Comparison of ENCODE assay signal across 8 cellular contexts in the genomic region with DNA sequence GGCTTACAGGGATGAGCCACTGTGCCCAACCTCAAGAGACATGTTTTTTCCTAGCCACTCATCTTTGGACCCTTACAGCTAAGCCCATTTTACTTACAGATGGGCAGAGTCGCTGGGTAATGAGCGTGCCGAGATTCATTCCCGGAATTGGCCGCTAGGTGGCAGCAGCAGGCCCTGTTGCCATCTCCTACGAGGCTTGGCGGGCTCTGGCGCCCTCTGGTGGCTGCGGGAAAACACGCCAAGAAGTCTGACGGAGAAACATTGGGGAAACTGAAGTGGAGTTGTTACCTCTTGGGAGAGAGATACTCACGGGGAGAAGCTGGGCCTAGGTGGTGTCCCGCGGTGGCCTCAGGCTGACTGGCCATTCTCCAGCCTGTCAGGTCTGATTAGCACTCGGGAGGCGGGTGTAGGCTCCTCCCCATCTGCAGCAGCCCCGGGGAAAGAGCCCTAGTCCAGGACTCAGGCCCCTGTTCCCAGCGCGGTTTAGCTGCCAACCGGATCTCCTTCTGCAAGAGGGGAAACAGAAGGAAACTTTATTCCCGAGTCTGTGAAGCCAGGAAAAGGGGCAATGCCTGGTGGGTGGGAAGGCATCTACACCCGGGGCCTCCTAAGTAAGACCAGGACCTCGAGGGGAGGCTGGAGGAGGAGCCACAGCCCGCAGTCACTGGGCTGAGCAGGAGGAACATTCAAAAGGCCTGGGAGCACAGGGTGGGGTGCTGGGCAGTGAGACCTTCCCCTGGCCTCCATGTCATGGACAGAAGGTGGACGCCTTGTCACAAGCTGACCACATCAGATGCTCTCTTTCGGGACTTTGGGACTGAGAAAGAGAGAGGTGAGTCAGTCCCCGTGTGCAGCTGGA. TPM values are rescaled to one million over a fixed set of nuclear protein-coding genes. Genes with fewer than 3 reads are reported as not detected.
DNase-seq lines count a peak whose midpoint lies in the region; ATAC-seq and TF ChIP-seq lines count a peak whose summit lies in the region.

No MANE protein-coding gene starts in this region.

- H3K36me3 Mint-ChIP-seq in natural killer cell = no peaks in the 10 kb centered on the region
- peaks cover 34 to 51% of the 10 kb centered on the region in 2 donors for H3K36me3 Mint-ChIP-seq in stimulated activated naive B cell treated with anti-CD40 and anti-IgM and Interleukin-4, amounts not matched to agents 10 μg/mL and 1 μg/mL and 100 μg/mL, for 72 hours

- H3F3A ChIP-seq in Loucy (ENCODE audit: low read depth) = no peaks in the 10 kb centered on the region

- peaks cover 9% of the 10 kb centered on the region; the same call in 1 of the 2 replicates for H3K36me3 ChIP-seq in Loucy (ENCODE audit: insufficient read depth, low read length)
- H3K36me3 ChIP-seq in fibroblast of lung (ENCODE audit: control insufficient read depth, insufficient read depth, low read length) = peaks cover 10% of the 10 kb centered on the region

- peaks cover 6 to 11% of the 10 kb centered on the region in 2 donors for H3K4me1 Mint-ChIP-seq in natural killer cell
- peaks cover 37 to 49% of the 10 kb centered on the region in 2 donors for H3K4me1 Mint-ChIP-seq in stimulated activated naive B cell treated with anti-CD40 and anti-IgM and Interleukin-4, amounts not matched to agents 10 μg/mL and 1 μg/mL and 100 μg/mL, for 72 hours

- H3K27ac ChIP-seq in RWPE1 = peak overlapping the region; percentile 12
- no peak overlapping the region for H3K27ac ChIP-seq in fibroblast of lung (ENCODE audit: insufficient read depth, low read length)

- H3K9ac ChIP-seq in Loucy (ENCODE audit: low read depth, low read length, poor library complexity, severe bottlenecking) (no peak overlapping the region), fibroblast of lung (ENCODE audit: insufficient read depth, low read length) (peak overlapping the region; percentile 30)

- H3K4me1 ChIP-seq in Loucy (ENCODE audit: insufficient read depth, low read length, poor library complexity, severe bottlenecking) (no peaks in the 10 kb centered on the region), fibroblast of lung (ENCODE audit: control insufficient read depth, extremely low read depth, insufficient read depth, low read length) (peaks cover 4% of the 10 kb centered on the region)

- H3K9me2 ChIP-seq in Loucy (replicated peaks; ENCODE audit: low read depth, low read length) = no peaks in the 10 kb centered on the region

- peak; percentile 100 for TF ChIP-seq CTCF in AG04449 (IDR thresholded peaks at IDR 0.05; ENCODE audit: insufficient read depth, low read length, missing control alignments)
- TF ChIP-seq CTCF in Loucy (conservative IDR thresholded peaks at IDR 0.05; ENCODE audit: low read length) = peak; percentile 100
- TF ChIP-seq CTCF in RWPE1 (conservative IDR thresholded peaks at IDR 0.05; ENCODE audit: low read depth) = peak; percentile 100
- peak; percentile 100 for TF ChIP-seq CTCF in fibroblast of lung (conservative IDR thresholded peaks at IDR 0.05 in 1 of 2, IDR thresholded peaks at IDR 0.05 in 1 of 2; ENCODE audit: low read depth in 1 of 2, low read length in 2 of 2)
- peak; percentile 100 for TF ChIP-seq CTCF in natural killer cell (IDR thresholded peaks at IDR 0.05)

- no peaks in the 10 kb centered on the region for H3K27me3 ChIP-seq in Loucy (ENCODE audit: insufficient read depth, low read length, poor library complexity, severe bottlenecking)
- no peaks in the 10 kb centered on the region for H3K27me3 ChIP-seq in fibroblast of lung (ENCODE audit: control insufficient read depth, insufficient read depth, low read length)

- ATAC-seq in natural killer cell = peak; percentile 93 to 99 (median 96)
- ATAC-seq in stimulated activated naive B cell treated with anti-CD40 and anti-IgM and Interleukin-4, amounts not matched to agents 10 μg/mL and 1 μg/mL and 100 μg/mL, for 72 hours (replicated peaks) = peak; percentile 41 to 49

- no peaks in the 10 kb centered on the region for H3K27me3 Mint-ChIP-seq in natural killer cell (ENCODE audit: low read depth in 2 of 2)
- no peaks in the 10 kb centered on the region for H3K27me3 Mint-ChIP-seq in stimulated activated naive B cell treated with anti-CD40 and anti-IgM and Interleukin-4, amounts not matched to agents 10 μg/mL and 1 μg/mL and 100 μg/mL, for 72 hours

- intact Hi-C loops in natural killer cell (cut with micrococcal nuclease) = loop anchor here (1.0 to 5.0 kb wide), 2 partner anchors 10 to 176 kb away; no protein-coding TSS in a partner anchor

- H3K4me3 ChIP-seq in AG04449 (ENCODE audit: low read depth, low read length) (peak overlapping the region; percentile 12; the same call in 1 of the 2 replicates), Loucy (ENCODE audit: low read length, poor library complexity, severe bottlenecking) (no peak overlapping the region), fibroblast of lung (replicated peaks in 1 of 4; ENCODE audit: control extremely low read depth in 1 of 4, insufficient read depth in 1 of 4, low read depth in 3 of 4, low read length in 4 of 4) (no peak overlapping the region)

- CTCF ChIA-PET in AG04449 (lab: Yijun Ruan, JAX) = interaction anchor here (0.6 to 7.1 kb wide), 66 partner anchors 9 to 1666 kb away, joined by 3 to 264 read pairs (median 4); partner anchors contain the start of genes BBLN, DPM2, GOLGA2 and NAIF1
- CTCF ChIA-PET in RWPE1 (lab: Yijun Ruan, JAX) = interaction anchor here (0.5 to 6.1 kb wide), 49 partner anchors 9 to 745 kb away, joined by 3 to 55 read pairs (median 4); partner anchors contain the start of genes BBLN, NAIF1, PTGES2 and SLC25A25

- POLR2A ChIA-PET in AG04449 (lab: Yijun Ruan, JAX) (interaction anchor here (0.6 kb wide), 1 partner anchor 180 kb away, joined by 3 read pairs; no protein-coding TSS in a partner anchor), RWPE1 (lab: Yijun Ruan, JAX; ENCODE audit: low non-redundant PET) (interaction anchor here (0.6 kb wide), 1 partner anchor 8 kb away, joined by 3 read pairs; no protein-coding TSS in a partner anchor)

- H3K79me2 ChIP-seq in Loucy (ENCODE audit: insufficient read depth, low read length) (no peaks in the 10 kb centered on the region), fibroblast of lung (ENCODE audit: control insufficient read depth, insufficient read depth, low read length) (no peaks in the 10 kb centered on the region)

- DNase-seq in AG04449 (ENCODE audit: low read depth, low spot score) (no peak), GM19238 (ENCODE audit: insufficient read length, low spot score) (peak; percentile 86), RWPE1 (ENCODE audit: low spot score) (peak; percentile 88), activated T-helper 1 cell treated with Interleukin-2 at 50 U/mL for 16 hours (ENCODE audit: low read depth) (peak; percentile 93), fibroblast of lung (ENCODE audit: low read depth in 2 of 2) (peak; percentile 69 to 87), natural killer cell (peak; percentile 98)
- DNase-seq in stimulated activated naive B cell treated with anti-CD40 and anti-IgM and Interleukin-4, amounts not matched to agents 10 μg/mL and 1 μg/mL and 100 μg/mL, for 72 hours = peak; percentile 86

- H2AFZ ChIP-seq in Loucy (ENCODE audit: low read length) = no peak overlapping the region
- H2AFZ ChIP-seq in fibroblast of lung (ENCODE audit: low read length) = peak overlapping the region; percentile 86

- H3K4me2 ChIP-seq in Loucy (ENCODE audit: low read depth, low read length, poor library complexity, severe bottlenecking) = no peak overlapping the region
- peak overlapping the region; percentile 68 for H3K4me2 ChIP-seq in fibroblast of lung (ENCODE audit: extremely low read depth, insufficient read depth, low read length)

- H3K9me3 ChIP-seq in Loucy (ENCODE audit: insufficient read depth, low read depth, low read length) (no peaks in the 10 kb centered on the region), fibroblast of lung (ENCODE audit: control insufficient read depth, insufficient read depth, low read depth, low read length) (no peaks in the 10 kb centered on the region)

- no peaks in the 10 kb centered on the region for H4K20me1 ChIP-seq in Loucy (ENCODE audit: insufficient read depth, low read length, poor library complexity, severe bottlenecking)
- H4K20me1 ChIP-seq in fibroblast of lung (ENCODE audit: control insufficient read depth, extremely low read depth, insufficient read depth, low read length) = no peaks in the 10 kb centered on the region

- no peaks in the 10 kb centered on the region for H3K9me3 Mint-ChIP-seq in natural killer cell
- H3K9me3 Mint-ChIP-seq in stimulated activated naive B cell treated with anti-CD40 and anti-IgM and Interleukin-4, amounts not matched to agents 10 μg/mL and 1 μg/mL and 100 μg/mL, for 72 hours = no peaks in the 10 kb centered on the region

- peak overlapping the region; percentile 69 for H3K27ac Mint-ChIP-seq in natural killer cell
- H3K27ac Mint-ChIP-seq in stimulated activated naive B cell treated with anti-CD40 and anti-IgM and Interleukin-4, amounts not matched to agents 10 μg/mL and 1 μg/mL and 100 μg/mL, for 72 hours = peak overlapping the region; percentile 56

- H3K4me3 Mint-ChIP-seq in natural killer cell = no peak overlapping the region
- H3K4me3 Mint-ChIP-seq in stimulated activated naive B cell treated with anti-CD40 and anti-IgM and Interleukin-4, amounts not matched to agents 10 μg/mL and 1 μg/mL and 100 μg/mL, for 72 hours = peak overlapping the region in 1 of 2 donors; percentile 47

RNA-seq across cellular contexts. Expression of gene PTGES2, which starts 9.7 kb away (rescaled TPM):
- 57.3 and 57.6 TPM in 2 replicates for total RNA-seq in fibroblast of lung
- polyA plus RNA-seq in fibroblast of lung = 44.8 and 60.7 TPM in 2 replicates
- 47.2 and 75.5 TPM in 2 replicates for polyA plus RNA-seq in fibroblast of lung (2012)
- polyA minus RNA-seq in fibroblast of lung (ENCODE audit: low replicate concordance) = 38.8 and 98.7 TPM in 2 replicates
- 10 to 100 TPM; 43.4 to 57.0 (median 53.3) TPM for total RNA-seq in natural killer cell

RNA-seq across cellular contexts. Expression of gene LCN2, which starts 31.4 kb away (rescaled TPM):
- total RNA-seq in fibroblast of lung (not detected in 2 replicates), natural killer cell (under 1 TPM in 2 of 3 donors, not detected in 1; 0.82 to 0.99 TPM)
- not detected in 2 replicates for polyA plus RNA-seq in fibroblast of lung
- not detected in 2 replicates for polyA plus RNA-seq in fibroblast of lung (2012)
- not detected in 2 replicates for polyA minus RNA-seq in fibroblast of lung (ENCODE audit: low replicate concordance)

RNA-seq across cellular contexts. Expression of gene BBLN, which starts 42.2 kb away (rescaled TPM):
- total RNA-seq in fibroblast of lung (22.1 and 29.4 TPM in 2 replicates), natural killer cell (10 to 100 TPM; 61.8 to 74.0 (median 69.3) TPM)
- 23.8 TPM in 2 replicates for polyA plus RNA-seq in fibroblast of lung
- polyA plus RNA-seq in fibroblast of lung (2012) = 46.5 and 66.7 TPM in 2 replicates
- polyA minus RNA-seq in fibroblast of lung (ENCODE audit: low replicate concordance) = 9.5 and 10.2 TPM in 2 replicates

RNA-seq across cellular contexts. Expression of gene SLC25A25, which starts 49.8 kb away (rescaled TPM):
- total RNA-seq in fibroblast of lung (24.1 and 30.7 TPM in 2 replicates), natural killer cell (10 to 100 TPM; 16.8 to 19.1 (median 18.9) TPM)
- polyA plus RNA-seq in fibroblast of lung = 11.2 and 14.0 TPM in 2 replicates
- polyA plus RNA-seq in fibroblast of lung (2012) = 14.1 and 16.2 TPM in 2 replicates
- polyA minus RNA-seq in fibroblast of lung (ENCODE audit: low replicate concordance) = 19.2 and 22.6 TPM in 2 replicates

RNA-seq across cellular contexts. Expression of gene NAIF1, which starts 50.7 kb away (rescaled TPM):
- 12.6 and 13.2 TPM in 2 replicates for total RNA-seq in fibroblast of lung
- 5.5 and 7.1 TPM in 2 replicates for polyA plus RNA-seq in fibroblast of lung
- 6.4 and 8.0 TPM in 2 replicates for polyA plus RNA-seq in fibroblast of lung (2012)
- polyA minus RNA-seq in fibroblast of lung (ENCODE audit: low replicate concordance) = 3.0 and 20.0 TPM in 2 replicates
- total RNA-seq in natural killer cell = 10 to 100 TPM; 11.9 to 12.6 (median 12.1) TPM
